8 cellular contexts compared by ENCODE assay signal in the genomic region with DNA sequence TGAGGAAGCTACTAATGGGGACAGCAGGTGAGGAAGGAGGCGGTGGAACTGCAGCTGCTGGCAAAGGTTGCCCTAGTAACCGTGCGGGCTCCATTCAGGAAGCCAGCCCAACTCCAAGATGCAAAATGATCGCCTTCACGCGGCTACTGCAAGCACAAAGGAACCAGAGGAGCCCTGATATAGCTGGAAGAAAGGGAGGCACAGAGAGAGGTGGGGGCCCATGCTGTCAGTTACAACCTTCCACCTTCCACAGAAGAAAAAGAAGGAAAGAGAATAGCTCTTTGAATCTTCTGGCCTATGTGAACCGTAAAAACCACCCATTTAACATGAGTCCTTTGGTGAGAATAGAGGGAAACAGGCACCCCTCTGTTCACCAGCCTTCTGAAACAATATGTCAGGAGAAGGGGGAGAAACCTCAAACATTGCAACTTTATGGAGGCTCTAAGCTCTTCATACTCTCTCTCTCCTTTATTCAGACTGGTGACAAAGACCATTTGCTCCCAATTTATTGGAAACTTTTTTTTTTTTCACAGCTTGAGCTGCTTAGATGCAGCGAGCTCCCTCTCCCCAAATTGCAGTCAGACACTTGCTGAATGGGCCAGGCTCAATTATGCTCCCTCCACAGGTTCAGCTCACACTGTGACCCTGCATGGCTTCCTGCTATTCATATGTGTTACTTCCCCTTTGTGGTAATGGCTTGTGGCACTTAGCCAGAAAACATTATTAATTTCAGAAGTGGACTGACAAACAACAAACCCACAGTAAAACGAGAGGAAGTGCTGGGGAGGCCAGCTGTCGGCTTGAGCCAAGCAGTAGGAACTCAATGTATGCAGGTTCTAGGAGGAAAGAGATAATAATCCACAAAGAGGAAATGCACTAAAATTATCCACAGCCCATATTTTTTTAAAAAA. TPM values are rescaled to one million over a fixed set of nuclear protein-coding genes. Genes with fewer than 3 reads are reported as not detected.
DNase-seq lines count a peak whose midpoint lies in the region; ATAC-seq and TF ChIP-seq lines count a peak whose summit lies in the region.

No MANE protein-coding gene starts in this region.

- intact Hi-C loops in lower leg skin (cut with DNase I; ENCODE audit: low total_unique reads), result no loop called here

- H3K36me3 ChIP-seq in HEK293 (ENCODE audit: control insufficient read depth in 2 of 2, insufficient read depth in 1 of 2, low read length in 2 of 2), result peaks cover 0 to 20% of the 10 kb centered on the region in 2 experiments; a peak in 2 of 3 replicates
- H3K36me3 ChIP-seq in RWPE2 (ENCODE audit: low read depth), result peaks cover 41% of the 10 kb centered on the region
- no peaks in the 10 kb centered on the region for H3K36me3 ChIP-seq in thoracic aorta

- H3K4me3 ChIP-seq in HEK293 (ENCODE audit: low read depth, low read length), result no peak overlapping the region
- H3K4me3 ChIP-seq in RWPE2 (ENCODE audit: severe bottlenecking), result no peak overlapping the region
- no peak overlapping the region for H3K4me3 ChIP-seq in choroid plexus epithelial cell (ENCODE audit: low read depth, low read length)
- no peak overlapping the region for H3K4me3 ChIP-seq in lower leg skin (ENCODE audit: low read depth, poor library complexity, severe bottlenecking)
- H3K4me3 ChIP-seq in thoracic aorta, result peak overlapping the region; percentile 34

- H3K9me3 ChIP-seq in HEK293 (ENCODE audit: control insufficient read depth, insufficient read depth, low read depth, low read length) (no peaks in the 10 kb centered on the region), RWPE2 (ENCODE audit: severe bottlenecking) (no peaks in the 10 kb centered on the region), thoracic aorta (no peaks in the 10 kb centered on the region)

- TF ChIP-seq POLR2A in lower leg skin (IDR thresholded peaks at IDR 0.05), result no peak

- H3K4me1 ChIP-seq in HEK293 (ENCODE audit: control insufficient read depth, insufficient read depth, low read length) (peaks cover 26% of the 10 kb centered on the region), RWPE2 (ENCODE audit: insufficient read depth, poor library complexity, severe bottlenecking) (peaks cover 24% of the 10 kb centered on the region), thoracic aorta (ENCODE audit: control insufficient read depth in 1 of 2, low read depth in 2 of 2) (peaks cover 11 to 60% of the 10 kb centered on the region in 2 donors)

- POLR2A ChIA-PET in HEK293 (lab: Yijun Ruan, JAX), result no interaction called here

- 61 to 74% methylated on average over 10 of the region's 10 CpGs for WGBS in lower leg skin, 2 donors

- CTCF ChIA-PET in HEK293 (lab: Yijun Ruan, JAX), result interaction anchor here (0.6 to 0.7 kb wide), 3 partner anchors 26 to 178 kb away, joined by 3 to 5 read pairs (median 3); no protein-coding TSS in a partner anchor

- TF ChIP-seq CTCF in HEK293 (tag by site-specific recombination; IDR thresholded peaks at IDR 0.05) (no peak), RWPE2 (IDR thresholded peaks at IDR 0.05; ENCODE audit: poor library complexity, severe bottlenecking) (no peak), choroid plexus epithelial cell (conservative IDR thresholded peaks at IDR 0.05; ENCODE audit: low read depth, low read length) (no peak), lower leg skin (IDR thresholded peaks at IDR 0.05) (no peak), thoracic aorta (IDR thresholded peaks at IDR 0.05) (no peak)

- no peak for DNase-seq in activated CD4-positive, CD25-positive, alpha-beta regulatory T cell (lab: John Stamatoyannopoulos, UW)
- DNase-seq in LoVo (ENCODE audit: low spot score) (peak; percentile 54), RWPE2 (ENCODE audit: low spot score) (no peak), choroid plexus epithelial cell (ENCODE audit: low read depth) (peak; percentile 83), lower leg skin (ENCODE audit: low spot score in 2 of 2) (peak; percentile 69 to 85), thoracic aorta (ENCODE audit: low spot score) (no peak)

- ATAC-seq in activated CD4-positive, CD25-positive, alpha-beta regulatory T cell treated with anti-CD3 and anti-CD28 coated beads, Interleukin-2, amount 50 U/mL, for 24 hours, result peak; percentile 61 to 73
- peak; percentile 43 for ATAC-seq in RWPE2 (ENCODE audit: low read depth)
- ATAC-seq in thoracic aorta (ENCODE audit: insufficient number of reproducible peaks, low FRiP score, low read depth), result no peak

- H3K27ac ChIP-seq in HEK293 (ENCODE audit: extremely low read depth, low read depth, low read length) (no peak overlapping the region; the same call in 1 of the 2 replicates), RWPE2 (ENCODE audit: poor library complexity, severe bottlenecking) (peak overlapping the region; percentile 99), thoracic aorta (peak overlapping the region; percentile 9 to 30)

- H3K27me3 ChIP-seq in RWPE2 (ENCODE audit: insufficient read depth, poor library complexity, severe bottlenecking), result no peaks in the 10 kb centered on the region
- no peaks in the 10 kb centered on the region for H3K27me3 ChIP-seq in thoracic aorta (replicated peaks; ENCODE audit: insufficient read depth)

TF ChIP-seq in HEK293, 187 proteins besides CTCF, POLR2A, EP300 and RAD21 (continues in another document):
- TF ChIP-seq SCRT1 (tag by site-specific recombination; IDR thresholded peaks at IDR 0.05; ENCODE audit: borderline replicate concordance) (peak; percentile 65; the same call in 1 of the 2 replicates), ZNF335 (tag by site-specific recombination; conservative IDR thresholded peaks at IDR 0.05) (0 out of 2 replicates have a peak, but pooled peaks have one; percentile 4), ZNF433 (tag by site-specific recombination; IDR thresholded peaks at IDR 0.05; ENCODE audit: low read depth) (no peak), KLF1 (tag by site-specific recombination; IDR thresholded peaks at IDR 0.05) (no peak), ZNF768 (tag by site-specific recombination; IDR thresholded peaks at IDR 0.05) (no peak), ZNF529 (tag by site-specific recombination; IDR thresholded peaks at IDR 0.05; ENCODE audit: insufficient replicate concordance) (no peak), ZNF157 (tag by site-specific recombination; IDR thresholded peaks at IDR 0.05) (no peak), ZNF791 (tag by site-specific recombination; IDR thresholded peaks at IDR 0.05) (no peak), ZFP41 (tag by site-specific recombination; IDR thresholded peaks at IDR 0.05; ENCODE audit: borderline replicate concordance) (no peak), ZNF354C (tag by site-specific recombination; IDR thresholded peaks at IDR 0.05; ENCODE audit: borderline replicate concordance, low read depth) (no peak), SP7 (tag by site-specific recombination; IDR thresholded peaks at IDR 0.05) (0 out of 2 replicates have a peak, but pooled peaks have one; percentile 25), ZNF585B (tag by site-specific recombination; IDR thresholded peaks at IDR 0.05) (no peak), ZNF211 (tag by site-specific recombination; IDR thresholded peaks at IDR 0.05; ENCODE audit: low read depth) (no peak), ZNF473 (tag by site-specific recombination; IDR thresholded peaks at IDR 0.05) (no peak), ZNF549 (tag by site-specific recombination; IDR thresholded peaks at IDR 0.05) (no peak), ZNF221 (tag by site-specific recombination; IDR thresholded peaks at IDR 0.05; ENCODE audit: borderline replicate concordance) (no peak), ZNF2 (tag by site-specific recombination; IDR thresholded peaks at IDR 0.05) (no peak), SALL2 (tag by site-specific recombination; IDR thresholded peaks at IDR 0.05; ENCODE audit: borderline replicate concordance) (no peak), ZNF639 (tag by site-specific recombination; IDR thresholded peaks at IDR 0.05) (no peak), ZNF488 (tag by site-specific recombination; IDR thresholded peaks at IDR 0.05) (no peak)
- TF ChIP-seq, protein P1, sequence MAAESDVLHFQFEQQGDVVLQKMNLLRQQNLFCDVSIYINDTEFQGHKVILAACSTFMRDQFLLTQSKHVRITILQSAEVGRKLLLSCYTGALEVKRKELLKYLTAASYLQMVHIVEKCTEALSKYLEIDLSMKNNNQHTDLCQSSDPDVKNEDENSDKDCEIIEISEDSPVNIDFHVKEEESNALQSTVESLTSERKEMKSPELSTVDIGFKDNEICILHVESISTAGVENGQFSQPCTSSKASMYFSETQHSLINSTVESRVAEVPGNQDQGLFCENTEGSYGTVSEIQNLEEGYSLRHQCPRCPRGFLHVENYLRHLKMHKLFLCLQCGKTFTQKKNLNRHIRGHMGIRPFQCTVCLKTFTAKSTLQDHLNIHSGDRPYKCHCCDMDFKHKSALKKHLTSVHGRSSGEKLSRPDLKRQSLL (tag by site-specific recombination; IDR thresholded peaks at IDR 0.05), result no peak

RNA-seq across cellular contexts. Expression of gene DUSP6, which starts 6.2 kb away (rescaled TPM):
- total RNA-seq in lower leg skin (10 to 100 TPM; 29.6 to 57.5 (median 41.9) TPM), thoracic aorta (100 to 1,000 TPM; 103 to 147 TPM)

Comparison
In these comparisons a context has a peak if more than half of its experiments do, and no peak if none do; other contexts are left out.
1. DNase-seq: peak in LoVo (single experiment), choroid plexus epithelial cell (single experiment) and lower leg skin (2 of 2); none in activated CD4-positive, CD25-positive, alpha-beta regulatory T cell (0 of 4), RWPE2 (single experiment) and thoracic aorta (single experiment).